ENCODE assay signal across 8 cellular contexts in the genomic region with DNA sequence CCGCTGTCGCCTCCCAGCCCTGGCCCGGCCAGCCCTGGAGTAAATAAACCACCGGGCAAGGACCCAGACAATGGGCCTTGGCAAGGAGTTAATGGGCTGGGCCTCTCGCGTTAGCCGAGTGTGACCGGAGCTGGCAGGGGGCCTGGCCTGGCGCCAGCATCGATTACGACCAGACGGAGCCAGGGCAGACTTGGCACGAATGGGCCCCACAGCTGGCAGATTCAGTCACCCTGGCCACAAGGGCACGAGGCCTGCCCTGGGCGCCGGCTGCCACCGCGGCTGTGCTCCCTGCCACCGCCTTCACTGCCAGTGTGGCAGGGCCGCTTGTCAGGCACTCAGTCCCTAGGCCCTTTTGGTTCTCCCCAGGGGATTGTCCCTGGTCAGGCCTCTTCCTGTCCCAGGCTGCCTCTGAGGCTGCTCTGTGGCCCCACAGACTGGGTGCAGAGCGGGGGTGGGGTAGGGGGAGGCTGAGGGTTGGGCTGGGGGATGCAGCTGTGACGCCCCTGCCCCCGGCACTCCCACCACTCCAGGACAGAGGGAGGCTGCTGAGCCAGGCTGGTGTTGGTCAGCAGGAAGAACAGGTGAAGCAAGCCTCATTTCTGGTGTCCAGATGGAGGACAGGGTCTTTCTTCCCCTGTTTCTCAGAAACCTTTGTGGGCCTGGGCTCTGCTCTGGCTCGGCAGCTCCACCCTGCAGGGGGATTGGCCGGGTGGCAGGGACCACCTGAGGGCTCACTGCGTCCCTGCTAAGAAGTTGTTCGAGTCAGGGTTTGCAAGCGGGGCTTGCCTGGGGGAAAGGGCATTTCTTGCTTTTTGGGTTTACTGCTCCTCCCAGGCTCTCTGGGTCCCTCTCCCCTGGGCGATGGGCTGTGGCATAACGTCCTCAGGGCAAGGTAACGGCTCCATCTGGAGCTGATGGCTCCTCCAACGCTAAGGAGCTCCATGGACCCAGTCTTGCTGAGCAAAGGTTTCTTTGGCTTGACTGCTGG. TPM values are rescaled to one million over a fixed set of nuclear protein-coding genes. Genes with fewer than 3 reads are reported as not detected.
DNase-seq lines count a peak whose midpoint lies in the region; ATAC-seq and TF ChIP-seq lines count a peak whose summit lies in the region.

No MANE protein-coding gene starts in this region.

- TF ChIP-seq CTCF in NB4 (IDR thresholded peaks at IDR 0.05; ENCODE audit: low read depth, low read length) (no peak), progenitor cell of endocrine pancreas (IDR thresholded peaks at IDR 0.05; ENCODE audit: unreplicated experiment) (no peak)

- intact Hi-C loops in Right ventricle myocardium superior (cut with DNase I) = loop anchor here (5.0 kb wide), 1 partner anchor 38 kb away; a partner anchor contains a TSS
- intact Hi-C loops in activated T-helper 1 cell treated with anti-CD3 and anti-CD28 coated beads, Interleukin-12 subunit alpha, Interleukin-12 subunit beta, Interleukin-2, Interleukin-4 antibody, amounts not matched to agents 30 ng/mL and 10 ng/mL and 1 ng/mL, durations not matched to agents 14 hours and 24 hours and 36 hours (cut with micrococcal nuclease) = no loop called here

- peak overlapping the region; percentile 89 for H3K27ac Mint-ChIP-seq in progenitor cell of endocrine pancreas
- no peak overlapping the region for H3K27ac Mint-ChIP-seq in activated T-helper 1 cell treated with anti-CD3 and anti-CD28 coated beads, Interleukin-12 subunit alpha, Interleukin-12 subunit beta, Interleukin-2, Interleukin-4 antibody, amounts not matched to agents 30 ng/mL and 10 ng/mL and 1 ng/mL, durations not matched to agents 14 hours and 24 hours and 36 hours

- H3K4me3 ChIP-seq in NB4 (ENCODE audit: low read depth, low read length) = peak overlapping the region; percentile 32

- ATAC-seq in GM21619 (IDR thresholded peaks at IDR 0.05; ENCODE audit: unreplicated experiment) = peak; percentile 76
- ATAC-seq in SK-N-SH treated with all-trans-retinoic acid at 6 μM for 48 hours = peak; percentile 89
- ATAC-seq in Right ventricle myocardium superior (ENCODE audit: poor library complexity) = peak; percentile 95

- H3K27me3 Mint-ChIP-seq in progenitor cell of endocrine pancreas = no peaks in the 10 kb centered on the region
- peaks cover 3% of the 10 kb centered on the region for H3K27me3 Mint-ChIP-seq in activated T-helper 1 cell treated with anti-CD3 and anti-CD28 coated beads, Interleukin-12 subunit alpha, Interleukin-12 subunit beta, Interleukin-2, Interleukin-4 antibody, amounts not matched to agents 30 ng/mL and 10 ng/mL and 1 ng/mL, durations not matched to agents 14 hours and 24 hours and 36 hours (ENCODE audit: insufficient read depth)

- DNase-seq in DMS153 (lab: John Stamatoyannopoulos, UW) = peak; percentile 90
- peak; percentile 93 for DNase-seq in NB4 (ENCODE audit: low read depth)
- peak; percentile 96 for DNase-seq in Right ventricle myocardium superior
- DNase-seq in progenitor cell of endocrine pancreas (ENCODE audit: low spot score, unreplicated experiment) = no peak
- DNase-seq in stimulated activated CD4-positive, alpha-beta T cell treated with anti-CD3 and anti-CD28 coated beads, Interleukin-15, amount 100 ng/mL, for 24 hours = no peak
- DNase-seq in activated T-helper 1 cell treated with anti-CD3 and anti-CD28 coated beads, Interleukin-12 subunit alpha, Interleukin-12 subunit beta, Interleukin-2, Interleukin-4 antibody, amounts not matched to agents 30 ng/mL and 10 ng/mL and 1 ng/mL, durations not matched to agents 14 hours and 24 hours and 36 hours (ENCODE audit: low spot score) = no peak

- TF ChIP-seq POLR2A in NB4 (IDR thresholded peaks at IDR 0.05; ENCODE audit: extremely low read depth, insufficient read length) = peak; percentile 67

- H3K4me1 Mint-ChIP-seq in progenitor cell of endocrine pancreas (ENCODE audit: low read depth) = peaks cover 4% of the 10 kb centered on the region
- H3K4me1 Mint-ChIP-seq in activated T-helper 1 cell treated with anti-CD3 and anti-CD28 coated beads, Interleukin-12 subunit alpha, Interleukin-12 subunit beta, Interleukin-2, Interleukin-4 antibody, amounts not matched to agents 30 ng/mL and 10 ng/mL and 1 ng/mL, durations not matched to agents 14 hours and 24 hours and 36 hours (ENCODE audit: low read depth) = peaks cover 16% of the 10 kb centered on the region

- no peaks in the 10 kb centered on the region for H3K36me3 Mint-ChIP-seq in progenitor cell of endocrine pancreas (ENCODE audit: insufficient read depth)
- H3K36me3 Mint-ChIP-seq in activated T-helper 1 cell treated with anti-CD3 and anti-CD28 coated beads, Interleukin-12 subunit alpha, Interleukin-12 subunit beta, Interleukin-2, Interleukin-4 antibody, amounts not matched to agents 30 ng/mL and 10 ng/mL and 1 ng/mL, durations not matched to agents 14 hours and 24 hours and 36 hours (ENCODE audit: low read depth) = peaks cover 4% of the 10 kb centered on the region

- peaks cover 3% of the 10 kb centered on the region for H3K9me3 Mint-ChIP-seq in progenitor cell of endocrine pancreas (ENCODE audit: low read depth)
- H3K9me3 Mint-ChIP-seq in activated T-helper 1 cell treated with anti-CD3 and anti-CD28 coated beads, Interleukin-12 subunit alpha, Interleukin-12 subunit beta, Interleukin-2, Interleukin-4 antibody, amounts not matched to agents 30 ng/mL and 10 ng/mL and 1 ng/mL, durations not matched to agents 14 hours and 24 hours and 36 hours = no peaks in the 10 kb centered on the region

- no peak overlapping the region for H3K4me3 Mint-ChIP-seq in progenitor cell of endocrine pancreas (ENCODE audit: low read depth)
- H3K4me3 Mint-ChIP-seq in activated T-helper 1 cell treated with anti-CD3 and anti-CD28 coated beads, Interleukin-12 subunit alpha, Interleukin-12 subunit beta, Interleukin-2, Interleukin-4 antibody, amounts not matched to agents 30 ng/mL and 10 ng/mL and 1 ng/mL, durations not matched to agents 14 hours and 24 hours and 36 hours = no peak overlapping the region

TF ChIP-seq in SK-N-SH treated with all-trans-retinoic acid at 6 μM for 48 hours, 23 proteins besides CTCF, POLR2A, EP300 and RAD21 (continues in another document):
- TF ChIP-seq ZNF70 (CRISPR knock-in tag; IDR thresholded peaks at IDR 0.05) (no peak), ZNF8 (CRISPR knock-in tag; IDR thresholded peaks at IDR 0.05) (no peak), ZFP30 (CRISPR knock-in tag; IDR thresholded peaks at IDR 0.05) (no peak), PPARA (CRISPR knock-in tag; IDR thresholded peaks at IDR 0.05; ENCODE audit: borderline replicate concordance) (no peak), ISL1 (CRISPR knock-in tag; IDR thresholded peaks at IDR 0.05) (no peak), ZC3H10 (CRISPR knock-in tag; IDR thresholded peaks at IDR 0.05) (no peak), GLIS3 (CRISPR knock-in tag; IDR thresholded peaks at IDR 0.05) (0 out of 2 replicates have a peak, but pooled peaks have one; percentile 36), BACH2 (CRISPR knock-in tag; IDR thresholded peaks at IDR 0.05; ENCODE audit: borderline replicate concordance) (no peak), TCF4 (CRISPR knock-in tag; IDR thresholded peaks at IDR 0.05; ENCODE audit: borderline replicate concordance) (peak; percentile 25; the same call in 1 of the 2 replicates)
- TF ChIP-seq, protein P1, sequence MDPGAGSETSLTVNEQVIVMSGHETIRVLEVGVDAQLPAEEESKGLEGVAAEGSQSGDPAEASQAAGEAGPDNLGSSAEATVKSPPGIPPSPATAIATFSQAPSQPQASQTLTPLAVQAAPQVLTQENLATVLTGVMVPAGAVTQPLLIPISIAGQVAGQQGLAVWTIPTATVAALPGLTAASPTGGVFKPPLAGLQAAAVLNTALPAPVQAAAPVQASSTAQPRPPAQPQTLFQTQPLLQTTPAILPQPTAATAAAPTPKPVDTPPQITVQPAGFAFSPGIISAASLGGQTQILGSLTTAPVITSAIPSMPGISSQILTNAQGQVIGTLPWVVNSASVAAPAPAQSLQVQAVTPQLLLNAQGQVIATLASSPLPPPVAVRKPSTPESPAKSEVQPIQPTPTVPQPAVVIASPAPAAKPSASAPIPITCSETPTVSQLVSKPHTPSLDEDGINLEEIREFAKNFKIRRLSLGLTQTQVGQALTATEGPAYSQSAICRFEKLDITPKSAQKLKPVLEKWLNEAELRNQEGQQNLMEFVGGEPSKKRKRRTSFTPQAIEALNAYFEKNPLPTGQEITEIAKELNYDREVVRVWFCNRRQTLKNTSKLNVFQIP (CRISPR knock-in tag; IDR thresholded peaks at IDR 0.05; ENCODE audit: borderline replicate concordance, low read depth) = no peak
- TF ChIP-seq, protein P2, sequence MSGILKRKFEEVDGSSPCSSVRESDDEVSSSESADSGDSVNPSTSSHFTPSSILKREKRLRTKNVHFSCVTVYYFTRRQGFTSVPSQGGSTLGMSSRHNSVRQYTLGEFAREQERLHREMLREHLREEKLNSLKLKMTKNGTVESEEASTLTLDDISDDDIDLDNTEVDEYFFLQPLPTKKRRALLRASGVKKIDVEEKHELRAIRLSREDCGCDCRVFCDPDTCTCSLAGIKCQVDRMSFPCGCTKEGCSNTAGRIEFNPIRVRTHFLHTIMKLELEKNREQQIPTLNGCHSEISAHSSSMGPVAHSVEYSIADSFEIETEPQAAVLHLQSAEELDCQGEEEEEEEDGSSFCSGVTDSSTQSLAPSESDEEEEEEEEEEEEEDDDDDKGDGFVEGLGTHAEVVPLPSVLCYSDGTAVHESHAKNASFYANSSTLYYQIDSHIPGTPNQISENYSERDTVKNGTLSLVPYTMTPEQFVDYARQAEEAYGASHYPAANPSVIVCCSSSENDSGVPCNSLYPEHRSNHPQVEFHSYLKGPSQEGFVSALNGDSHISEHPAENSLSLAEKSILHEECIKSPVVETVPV (CRISPR knock-in tag; IDR thresholded peaks at IDR 0.05) = no peak

RNA-seq across cellular contexts. Expression of a gene that starts 30.5 kb away (rescaled TPM):
- 196 TPM for total RNA-seq in Right ventricle myocardium superior
- total RNA-seq in progenitor cell of endocrine pancreas = 282 and 285 TPM in 2 replicates
- total RNA-seq in activated T-helper 1 cell treated with anti-CD3 and anti-CD28 coated beads, Interleukin-12 subunit alpha, Interleukin-12 subunit beta, Interleukin-2, Interleukin-4 antibody, amounts not matched to agents 30 ng/mL and 10 ng/mL and 1 ng/mL, durations not matched to agents 14 hours and 24 hours and 36 hours = 144 and 147 TPM in 2 replicates

RNA-seq across cellular contexts. Expression of a gene that starts 39.2 kb away (rescaled TPM):
- total RNA-seq in Right ventricle myocardium superior (3.4 TPM), progenitor cell of endocrine pancreas (128 and 129 TPM in 2 replicates)
- total RNA-seq in activated T-helper 1 cell treated with anti-CD3 and anti-CD28 coated beads, Interleukin-12 subunit alpha, Interleukin-12 subunit beta, Interleukin-2, Interleukin-4 antibody, amounts not matched to agents 30 ng/mL and 10 ng/mL and 1 ng/mL, durations not matched to agents 14 hours and 24 hours and 36 hours = 10.1 and 16.5 TPM in 2 replicates

Comparison
In these comparisons a context has a peak if more than half of its experiments do, and no peak if none do; other contexts are left out.
1. DNase-seq: peak in DMS153 (single experiment), NB4 (single experiment) and Right ventricle myocardium superior (single experiment); none in progenitor cell of endocrine pancreas (single experiment), stimulated activated CD4-positive, alpha-beta T cell treated with anti-CD3 and anti-CD28 coated beads, Interleukin-15, amount 100 ng/mL, for 24 hours (single experiment) and activated T-helper 1 cell treated with anti-CD3 and anti-CD28 coated beads, Interleukin-12 subunit alpha, Interleukin-12 subunit beta, Interleukin-2, Interleukin-4 antibody, amounts not matched to agents 30 ng/mL and 10 ng/mL and 1 ng/mL, durations not matched to agents 14 hours and 24 hours and 36 hours (single experiment).
2. Peak in every context shown above with its lines, with median percentiles within 50 percentile points of each other: ATAC-seq.